ENCODE assay signal across 8 cellular contexts in the genomic region with DNA sequence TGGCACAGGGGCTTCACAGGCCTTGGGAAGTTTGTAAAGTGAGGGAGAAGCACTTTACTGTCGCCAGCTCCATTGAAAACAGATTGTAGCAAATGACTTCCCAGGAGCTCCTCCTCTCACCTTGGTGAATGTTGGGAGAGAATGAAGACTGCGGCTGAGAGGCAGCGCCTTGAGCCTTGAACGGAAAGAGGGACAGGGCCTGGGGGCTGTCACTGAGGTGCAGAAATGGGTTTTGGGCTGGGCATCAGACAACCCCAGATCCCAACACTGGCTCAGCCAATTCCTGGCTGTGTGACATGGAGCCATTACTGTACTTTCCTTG. TPM values are rescaled to one million over a fixed set of nuclear protein-coding genes. Genes with fewer than 3 reads are reported as not detected.
DNase-seq lines count a peak whose midpoint lies in the region; ATAC-seq and TF ChIP-seq lines count a peak whose summit lies in the region.

No MANE protein-coding gene starts in this region.

- no peaks in the 10 kb centered on the region for H3K36me3 Mint-ChIP-seq in naive B cell

- TF ChIP-seq CTCF in cardiac fibroblast (IDR thresholded peaks at IDR 0.05; ENCODE audit: low read depth, low read length): no peak

- DNase-seq in cardiac fibroblast (ENCODE audit: low read depth in 2 of 2) (no peak), naive B cell (no peak), NK-92 (lab: John Stamatoyannopoulos, UW; ENCODE audit: unreplicated experiment) (no peak), NCI-H2029 treated with DMSO at 0.1 percent for 48 hours (lab: John Stamatoyannopoulos, UW) (no peak)
- DNase-seq in stimulated activated CD4-positive, alpha-beta T cell treated with anti-CD3 and anti-CD28 coated beads, Interleukin-2, amount 100 ng/mL, for 24 hours: no peak
- DNase-seq in effector CD8-positive, alpha-beta T cell (lab: John Stamatoyannopoulos, UW): no peak

- peaks cover 0 to 8% (median 8%) of the 10 kb centered on the region in 3 donors for H3K27me3 Mint-ChIP-seq in naive B cell

- H3K9me3 Mint-ChIP-seq in naive B cell: no peaks in the 10 kb centered on the region

- ATAC-seq in GM18517 (IDR thresholded peaks at IDR 0.05; ENCODE audit: unreplicated experiment): peak; percentile 33
- peak; percentile 13 for ATAC-seq in HG03442 (IDR thresholded peaks at IDR 0.05; ENCODE audit: unreplicated experiment)
- ATAC-seq in naive B cell (ENCODE audit: low read depth in 2 of 2): no peak

- peak overlapping the region; percentile 87 to 92 for H3K4me3 ChIP-seq in cardiac fibroblast (replicated peaks in 1 of 2; ENCODE audit: low read depth in 2 of 2, low read length in 2 of 2)

- H3K4me1 Mint-ChIP-seq in naive B cell: peaks cover 12 to 16% (median 13%) of the 10 kb centered on the region in 3 donors

- peak overlapping the region; percentile 82 to 95 (median 90) for H3K4me3 Mint-ChIP-seq in naive B cell

- H3K27ac Mint-ChIP-seq in naive B cell: peak overlapping the region; percentile 21 to 98 (median 74)

RNA-seq across cellular contexts. Expression of a gene that starts 0.6 kb away (rescaled TPM):
- 10 to 100 TPM in 1 of 6 donors, 1 to 10 TPM in 4, under 1 TPM in 1; 0.45 to 10.6 (median 8.2) TPM for polyA plus RNA-seq in naive B cell (ENCODE audit: low read depth in 6 of 6)

Comparison
In these comparisons a context has a peak if more than half of its experiments do, and no peak if none do; other contexts are left out.
1. ATAC-seq: peak in GM18517 (single experiment) and HG03442 (single experiment); none in naive B cell (0 of 2).